Comparison of ENCODE assay signal across 8 cellular contexts in the genomic region with DNA sequence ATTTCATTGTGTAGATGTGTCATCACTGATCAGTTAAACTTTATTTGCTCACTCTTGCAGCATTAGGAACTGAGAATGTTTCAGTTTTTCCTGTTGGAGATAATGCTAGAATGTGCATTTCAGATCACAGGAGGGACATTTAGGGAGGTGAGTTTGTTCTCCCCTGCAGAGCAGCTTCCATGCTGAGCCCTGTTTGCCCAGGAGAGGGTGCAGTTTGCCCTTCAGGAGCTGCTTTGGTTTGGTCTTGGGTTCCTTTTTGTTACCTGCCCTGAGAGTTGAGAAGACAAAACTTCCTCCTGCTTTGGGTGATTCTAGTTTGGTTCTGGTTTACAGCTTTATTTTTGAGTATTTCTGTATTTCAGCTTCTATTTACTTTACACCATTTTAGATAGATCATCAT. TPM values are rescaled to one million over a fixed set of nuclear protein-coding genes. Genes with fewer than 3 reads are reported as not detected.
DNase-seq lines count a peak whose midpoint lies in the region; ATAC-seq and TF ChIP-seq lines count a peak whose summit lies in the region.

No MANE protein-coding gene starts in this region.

- no peak overlapping the region for H2BK5ac ChIP-seq in H9 (ENCODE audit: insufficient read length, low read length)

- no peak overlapping the region for H2BK120ac ChIP-seq in H9 (ENCODE audit: low read depth, low read length, poor library complexity, severe bottlenecking)

- H3K14ac ChIP-seq in H9 (ENCODE audit: insufficient read depth, low read length) = no peak overlapping the region

- no peak overlapping the region for H3T11ph ChIP-seq in H9 (ENCODE audit: low read length)

- H4K20me1 ChIP-seq in H9 (ENCODE audit: control insufficient read depth, insufficient read depth, insufficient read length) = no peaks in the 10 kb centered on the region

- no peaks in the 10 kb centered on the region for H3K9me3 Mint-ChIP-seq in CD8-positive, alpha-beta memory T cell
- no peaks in the 10 kb centered on the region; a peak in 1 of 5 replicates for H3K9me3 Mint-ChIP-seq in H9

- H2BK15ac ChIP-seq in H9 (ENCODE audit: low read depth, low read length) = no peak overlapping the region

- no peak overlapping the region for H4K8ac ChIP-seq in H9 (replicated peaks; ENCODE audit: insufficient read length, low read depth, low read length)

- TF ChIP-seq CTCF in H9 (conservative IDR thresholded peaks at IDR 0.05) = peak; percentile 75

- H3K9ac ChIP-seq in H9 (ENCODE audit: extremely low read depth, insufficient read length, low read length) = no peak overlapping the region

- H3K27ac Mint-ChIP-seq in CD8-positive, alpha-beta memory T cell = peak overlapping the region in 7 of 8 donors; percentile 6 to 81 (median 73)
- no peak overlapping the region for H3K27ac Mint-ChIP-seq in H9

- H2AFZ ChIP-seq in H9 (ENCODE audit: low read length) = no peak overlapping the region

- peaks cover 0 to 47% (median 13%) of the 10 kb centered on the region in 3 donors for H3K36me3 Mint-ChIP-seq in CD8-positive, alpha-beta memory T cell
- peaks cover 0 to 6% (median 5%) of the 10 kb centered on the region in 3 experiments; a peak in 5 of 7 replicates for H3K36me3 Mint-ChIP-seq in H9 (ENCODE audit: insufficient read depth in 1 of 3, low read depth in 3 of 3)

- H3K79me2 ChIP-seq in H9 (ENCODE audit: insufficient read depth, low read length) = no peaks in the 10 kb centered on the region

- DNase-seq in CD8-positive, alpha-beta memory T cell = peak; percentile 41 to 80 (median 54)
- DNase-seq in H9 (no peak), RPMI8226 (peak; percentile 49), iPS-NIHi11 (ENCODE audit: low spot score) (peak; percentile 65)
- DNase-seq in activated gamma-delta T cell treated with anti-CD3 and anti-CD28 coated beads, Interleukin-2, amount 50 U/mL, for 16 hours (ENCODE audit: low read depth) = peak; percentile 45
- DNase-seq in stimulated activated naive CD4-positive, alpha-beta T cell treated with Interleukin-2 at 50 U/mL for 16 hours (lab: John Stamatoyannopoulos, UW) = peak; percentile 37

- no peak overlapping the region for H3K27ac ChIP-seq in CD8-positive, alpha-beta memory T cell (ENCODE audit: low read depth, low read length)
- no peak overlapping the region for H3K27ac ChIP-seq in H9 (ENCODE audit: insufficient read length, low read depth, low read length)

- no peak overlapping the region for H3K4me3 ChIP-seq in CD8-positive, alpha-beta memory T cell (ENCODE audit: low read length)

- no peak overlapping the region for H2BK20ac ChIP-seq in H9 (ENCODE audit: low read depth, low read length, poor library complexity, severe bottlenecking)

- H2BK12ac ChIP-seq in H9 (ENCODE audit: insufficient read length, low read depth, low read length) = no peak overlapping the region

- no peak overlapping the region for H3K4me3 Mint-ChIP-seq in CD8-positive, alpha-beta memory T cell
- H3K4me3 Mint-ChIP-seq in H9 = no peak overlapping the region

- no peak overlapping the region for H4K5ac ChIP-seq in H9 (ENCODE audit: insufficient read length, low read depth, low read length)

- H3K4me2 ChIP-seq in H9 (ENCODE audit: insufficient read depth, insufficient read length, low read length) = no peak overlapping the region

- CTCF ChIA-PET in CD8-positive, alpha-beta memory T cell (lab: Charles Lee) = interaction anchor here (1.0 to 11.2 kb wide), 15 partner anchors 9 to 108 kb away, joined by 3 to 239 read pairs (median 4); no protein-coding TSS in a partner anchor

- no peak overlapping the region for H3K18ac ChIP-seq in H9 (ENCODE audit: insufficient read length, low read depth, low read length)

- no peaks in the 10 kb centered on the region for H3K9me3 ChIP-seq in CD8-positive, alpha-beta memory T cell (ENCODE audit: low read length)
- H3K9me3 ChIP-seq in H9 (ENCODE audit: control insufficient read depth, low read depth, low read length) = no peaks in the 10 kb centered on the region

- ATAC-seq in HG02885 (IDR thresholded peaks at IDR 0.05; ENCODE audit: poor library complexity, unreplicated experiment) (no peak), HG03025 (IDR thresholded peaks at IDR 0.05; ENCODE audit: low FRiP score, unreplicated experiment) (no peak)

- peaks cover 55% of the 10 kb centered on the region for H3K4me1 ChIP-seq in CD8-positive, alpha-beta memory T cell (ENCODE audit: insufficient read depth, low read length)
- H3K4me1 ChIP-seq in H9 (ENCODE audit: insufficient read depth, low read length) = no peaks in the 10 kb centered on the region; the same call in 1 of the 2 replicates

- H3K56ac ChIP-seq in H9 (ENCODE audit: insufficient read length, low read depth, low read length) = no peak overlapping the region

- H3K23ac ChIP-seq in H9 (ENCODE audit: insufficient read length, low read depth, low read length) = no peak overlapping the region

- no peak overlapping the region for H3K4ac ChIP-seq in H9 (ENCODE audit: low read depth, low read length)

- no peak overlapping the region for H4K91ac ChIP-seq in H9 (ENCODE audit: insufficient read length, low read depth, low read length)

- no peak overlapping the region for H2AK5ac ChIP-seq in H9 (ENCODE audit: insufficient read length, low read length)

- H3K27me3 Mint-ChIP-seq in CD8-positive, alpha-beta memory T cell = no peaks in the 10 kb centered on the region
- no peaks in the 10 kb centered on the region for H3K27me3 Mint-ChIP-seq in H9 (ENCODE audit: low read depth)

- no peaks in the 10 kb centered on the region for H3K27me3 ChIP-seq in CD8-positive, alpha-beta memory T cell (ENCODE audit: insufficient read depth, low read length, poor library complexity, severe bottlenecking)
- no peaks in the 10 kb centered on the region for H3K27me3 ChIP-seq in H9 (ENCODE audit: insufficient read depth, low read length)

- no peaks in the 10 kb centered on the region for H3K79me1 ChIP-seq in H9 (ENCODE audit: insufficient read depth, low read depth, low read length, poor library complexity, severe bottlenecking)

- peaks cover 54 to 77% (median 57%) of the 10 kb centered on the region in 3 donors for H3K4me1 Mint-ChIP-seq in CD8-positive, alpha-beta memory T cell
- H3K4me1 Mint-ChIP-seq in H9 = peaks cover 13% of the 10 kb centered on the region in 2 experiments

- no peaks in the 10 kb centered on the region for H3K23me2 ChIP-seq in H9 (ENCODE audit: insufficient read length, low read depth, low read length, poor library complexity, severe bottlenecking)

- POLR2A ChIA-PET in CD8-positive, alpha-beta memory T cell (lab: Charles Lee) = interaction anchor here (0.9 to 1.0 kb wide), 3 partner anchors 15 to 39 kb away, joined by 4 to 8 read pairs (median 5); no protein-coding TSS in a partner anchor

- H3K36me3 ChIP-seq in CD8-positive, alpha-beta memory T cell (ENCODE audit: insufficient read depth, low read length) = no peaks in the 10 kb centered on the region

RNA-seq across cellular contexts. Expression of a gene that starts 49.9 kb away (rescaled TPM):
- 10 to 100 TPM; 54.2 to 61.9 TPM for total RNA-seq in CD8-positive, alpha-beta memory T cell
- polyA plus RNA-seq in CD8-positive, alpha-beta memory T cell = 32.6 TPM
- total RNA-seq in H9 (2021) = 18.1 and 20.7 TPM in 2 replicates

Comparison
In these comparisons a context has a peak if more than half of its experiments do, and no peak if none do; other contexts are left out.
1. H3K27ac Mint-ChIP-seq: peak in CD8-positive, alpha-beta memory T cell (7 of 8); none in H9 (0 of 3).